ENCODE assay signal across 12 cellular contexts in genomic region chr20:17227199-17227535, GRCh38. TPM values are rescaled to one million over a fixed set of nuclear protein-coding genes. Genes with fewer than 3 reads are reported as not detected.
DNase-seq lines count a peak whose midpoint lies in the region; ATAC-seq, FAIRE-seq and TF ChIP-seq lines count a peak whose summit lies in the region.
"Had no signal": no experiment of that assay in that cellular context is flagged by ENCODE, and none has a peak within 500 bp of the region (broad histone marks: within the 10 kb centered on the region; RNA-seq: fewer than 3 reads in every experiment).

No MANE protein-coding gene starts in this region.

- no peaks in the 10 kb centered on the region for H3K36me3 ChIP-seq in heart right ventricle
- no peaks in the 10 kb centered on the region for H3K36me3 ChIP-seq in upper lobe of right lung

- H3K27ac ChIP-seq in heart right ventricle (no peak overlapping the region), caudate nucleus (ENCODE audit: low read depth, low read length) (peak overlapping the region; percentile 58), upper lobe of right lung (no peak overlapping the region)
- H3K27ac ChIP-seq: skin epidermis had no signal

- 1% methylated on average over 16 of the region's 16 CpGs for WGBS in heart right ventricle, 2 donors

- H3K4me1 Mint-ChIP-seq in nephron: peaks cover 27% of the 10 kb centered on the region

- H3K27me3 ChIP-seq in heart right ventricle (peaks cover 6 to 94% (median 62%) of the 10 kb centered on the region in 7 donors), upper lobe of right lung (peaks cover 61% of the 10 kb centered on the region)

- TF ChIP-seq CTCF in heart right ventricle (IDR thresholded peaks at IDR 0.05) (no peak), nephron (IDR thresholded peaks at IDR 0.05; ENCODE audit: unreplicated experiment in 3 of 3) (no peak), upper lobe of right lung (IDR thresholded peaks at IDR 0.05) (no peak)

- H3K9me3 ChIP-seq in heart right ventricle: no peaks in the 10 kb centered on the region
- H3K9me3 ChIP-seq in upper lobe of right lung: no peaks in the 10 kb centered on the region

- H3K9me3 Mint-ChIP-seq in nephron: no peaks in the 10 kb centered on the region

- no peak for DNase-seq in heart right ventricle
- no peak for DNase-seq in Right ventricle myocardium superior
- DNase-seq in caudate nucleus (lab: John Stamatoyannopoulos, UW): peak in 7 of 61 donors; percentile 34 to 81 (median 45)
- DNase-seq in upper lobe of right lung: peak; percentile 56
- DNase-seq in frontal cortex (ENCODE audit: low spot score in 2 of 2): no peak
- DNase-seq: T1000 had no signal

- intact Hi-C loops in heart right ventricle (cut with DNase I): loop anchor here in 1 of 10 donors (10.0 kb wide), 1 partner anchor 62 kb away; no protein-coding TSS in a partner anchor
- intact Hi-C loops in Right ventricle myocardium superior (cut with DNase I): no loop called here
- intact Hi-C loops in upper lobe of right lung (cut with DNase I): no loop called here

- H3K4me1 ChIP-seq in heart right ventricle: peaks cover 0 to 17% (median 5%) of the 10 kb centered on the region in 9 donors
- H3K4me1 ChIP-seq in upper lobe of right lung: peaks cover 5% of the 10 kb centered on the region

- no peak overlapping the region for H3K27ac Mint-ChIP-seq in nephron

- FAIRE-seq in frontal cortex (lab: Jason Lieb, UNC): no peak

- H3K27me3 Mint-ChIP-seq in nephron (ENCODE audit: low read depth): peaks cover 90% of the 10 kb centered on the region

- no peaks in the 10 kb centered on the region for H3K36me3 Mint-ChIP-seq in nephron (ENCODE audit: low read depth)

- ATAC-seq in heart right ventricle: no peak
- ATAC-seq in Right ventricle myocardium superior (ENCODE audit: poor library complexity): no peak
- ATAC-seq in upper lobe of right lung: no peak
- no peak for ATAC-seq in HG03135 (IDR thresholded peaks at IDR 0.05; ENCODE audit: unreplicated experiment)
- no peak for ATAC-seq in GM21786 (IDR thresholded peaks at IDR 0.05; ENCODE audit: unreplicated experiment)

- peak overlapping the region; percentile 80 to 86 (median 83) for H3K4me3 Mint-ChIP-seq in nephron

- peak overlapping the region in 6 of 10 donors; percentile 11 to 37 (median 24) for H3K4me3 ChIP-seq in heart right ventricle
- H3K4me3 ChIP-seq in upper lobe of right lung: peak overlapping the region; percentile 17

RNA-seq across cellular contexts. Expression of gene PCSK2, which starts 0.3 kb away (rescaled TPM):
- total RNA-seq in heart right ventricle (1 to 10 TPM in 4 of 10 donors, under 1 TPM in 5, not detected in 1; 0.09 to 1.4 (median 0.97) TPM), Right ventricle myocardium superior (0.86 TPM), upper lobe of right lung (17.7 TPM), frontal cortex (15.9 TPM)
- polyA plus RNA-seq in heart right ventricle: under 1 TPM; 0.38 to 0.44 TPM
- total RNA-seq: LHCN-M2, OCI-LY7 had no signal
